27 cellular contexts compared by ENCODE assay signal in the genomic region with DNA sequence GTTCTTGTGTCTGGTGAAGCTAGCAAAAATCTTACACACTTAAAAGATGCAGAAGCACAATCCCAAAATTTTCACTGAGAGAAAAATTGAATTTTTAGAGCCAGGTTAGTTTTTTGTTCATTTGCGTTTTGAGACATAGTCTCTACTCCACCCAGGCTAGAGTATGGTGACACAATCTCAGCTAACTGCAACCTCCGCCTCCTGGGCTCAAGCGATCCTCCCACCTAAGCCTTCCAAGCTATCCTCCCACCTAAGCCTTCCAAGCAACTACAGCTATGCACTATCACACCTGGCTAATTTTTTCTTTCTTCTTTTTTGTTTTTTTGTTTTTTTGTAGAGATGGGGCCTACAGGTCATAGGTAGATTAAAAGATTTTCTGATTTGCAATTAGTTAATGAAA.
"Had no signal": no experiment of that assay in that cellular context is flagged by ENCODE, and none has a peak within 500 bp of the region (broad histone marks: within the 10 kb centered on the region; RNA-seq: fewer than 3 reads in every experiment).

No MANE protein-coding gene starts in this region.

- H3K9me3 Mint-ChIP-seq: naive thymus-derived CD8-positive, alpha-beta T cell; natural killer cell treated with Interleukin-12 subunit alpha and Interleukin-12 subunit beta and Interleukin-15 and Interleukin-18, amount 100 ng/mL, for 72 hours; nephron progenitor cell; neural crest cell; stimulated activated effector memory CD8-positive, alpha-beta T cell treated with anti-CD3 and anti-CD28 coated beads, Interleukin-12 subunit alpha, Interleukin-12 subunit beta, amount 100 ng/mL, for 72 hours; stimulated activated naive CD8-positive, alpha-beta T cell treated with anti-CD3 and anti-CD28 coated beads, Interleukin-15, amount 100 ng/mL, for 72 hours had no signal

- H3K27ac ChIP-seq: neutrophil, pancreas, prostate gland, right lobe of liver, sigmoid colon, suprapubic skin, thoracic aorta, tibial nerve, upper lobe of left lung, vagina had no signal

- H3K27me3 ChIP-seq: neutrophil, pancreas, right lobe of liver, sigmoid colon, suprapubic skin, thyroid gland, tibial nerve, upper lobe of left lung, vagina had no signal

- ATAC-seq: naive thymus-derived CD8-positive, alpha-beta T cell; natural killer cell treated with Interleukin-12 subunit alpha and Interleukin-12 subunit beta and Interleukin-15 and Interleukin-18, amount 100 ng/mL, for 72 hours; pancreas; right cardiac atrium; right lobe of liver; stimulated activated effector memory CD8-positive, alpha-beta T cell treated with anti-CD3 and anti-CD28 coated beads, Interleukin-12 subunit alpha, Interleukin-12 subunit beta, amount 100 ng/mL, for 72 hours; stimulated activated naive CD8-positive, alpha-beta T cell treated with anti-CD3 and anti-CD28 coated beads, Interleukin-15, amount 100 ng/mL, for 72 hours; stimulated activated naive CD8-positive, alpha-beta T cell treated with anti-CD3 and anti-CD28 coated beads, Interleukin-15, Interleukin-2, amounts not matched to agents 100 U/mL and 50 U/mL, for 24 hours had no signal

- H3K4me1 ChIP-seq: pancreas, prostate gland, right lobe of liver, sigmoid colon, suprapubic skin, tibial nerve, upper lobe of left lung, vagina had no signal

- H3K36me3 ChIP-seq: neutrophil, pancreas, prostate gland, right lobe of liver, sigmoid colon, suprapubic skin, thoracic aorta, thyroid gland, tibial nerve, upper lobe of left lung, vagina had no signal

- DNase-seq: naive thymus-derived CD8-positive, alpha-beta T cell; nephron progenitor cell; pancreas; right cardiac atrium; right lobe of liver; sigmoid colon; small intestine; stimulated activated CD4-positive, alpha-beta T cell treated with anti-CD3 and anti-CD28 coated beads, Interleukin-15, amount 100 ng/mL, for 24 hours; stimulated activated CD4-positive, alpha-beta T cell treated with anti-CD3 and anti-CD28 coated beads, Interleukin-2, amount 100 ng/mL, for 24 hours; stimulated activated CD4-positive, alpha-beta T cell treated with anti-CD3 and anti-CD28 coated beads, Interleukin-2, amount 100 ng/mL, for 48 hours; stimulated activated CD4-positive, alpha-beta T cell treated with anti-CD3 and anti-CD28 coated beads, Interleukin-4, amount 100 ng/mL, for 24 hours; stimulated activated naive CD4-positive, alpha-beta T cell; stimulated activated naive CD8-positive, alpha-beta T cell treated with anti-CD3 and anti-CD28 coated beads, Interleukin-15, amount 100 ng/mL, for 72 hours; stimulated activated naive CD8-positive, alpha-beta T cell treated with anti-CD3 and anti-CD28 coated beads, Interleukin-15, Interleukin-2, amounts not matched to agents 100 U/mL and 50 U/mL, for 24 hours; substantia nigra; trophoblast cell; upper lobe of left lung had no signal

- H3K9me3 ChIP-seq: neutrophil, pancreas, prostate gland, right lobe of liver, sigmoid colon, suprapubic skin, thoracic aorta, thyroid gland, tibial nerve, upper lobe of left lung, vagina had no signal

- H3K4me1 Mint-ChIP-seq: naive thymus-derived CD8-positive, alpha-beta T cell; nephron progenitor cell; stimulated activated effector memory CD8-positive, alpha-beta T cell treated with anti-CD3 and anti-CD28 coated beads, Interleukin-12 subunit alpha, Interleukin-12 subunit beta, amount 100 ng/mL, for 72 hours; stimulated activated naive CD8-positive, alpha-beta T cell treated with anti-CD3 and anti-CD28 coated beads, Interleukin-15, amount 100 ng/mL, for 72 hours had no signal

- H3K4me3 ChIP-seq: pancreas, prostate gland, right lobe of liver, sigmoid colon, suprapubic skin, thoracic aorta, thyroid gland, tibial nerve, upper lobe of left lung, vagina had no signal

- H3K27ac Mint-ChIP-seq: natural killer cell treated with Interleukin-12 subunit alpha and Interleukin-12 subunit beta and Interleukin-15 and Interleukin-18, amount 100 ng/mL, for 72 hours; nephron progenitor cell; stimulated activated effector memory CD8-positive, alpha-beta T cell treated with anti-CD3 and anti-CD28 coated beads, Interleukin-12 subunit alpha, Interleukin-12 subunit beta, amount 100 ng/mL, for 72 hours; stimulated activated naive CD8-positive, alpha-beta T cell treated with anti-CD3 and anti-CD28 coated beads, Interleukin-15, amount 100 ng/mL, for 72 hours had no signal

- H3K36me3 Mint-ChIP-seq: naive thymus-derived CD8-positive, alpha-beta T cell; natural killer cell treated with Interleukin-12 subunit alpha and Interleukin-12 subunit beta and Interleukin-15 and Interleukin-18, amount 100 ng/mL, for 72 hours; stimulated activated effector memory CD8-positive, alpha-beta T cell treated with anti-CD3 and anti-CD28 coated beads, Interleukin-12 subunit alpha, Interleukin-12 subunit beta, amount 100 ng/mL, for 72 hours had no signal

- H3K27me3 Mint-ChIP-seq: stimulated activated naive CD8-positive, alpha-beta T cell treated with anti-CD3 and anti-CD28 coated beads, Interleukin-15, amount 100 ng/mL, for 72 hours had no signal

- H3K4me3 Mint-ChIP-seq: naive thymus-derived CD8-positive, alpha-beta T cell; natural killer cell treated with Interleukin-12 subunit alpha and Interleukin-12 subunit beta and Interleukin-15 and Interleukin-18, amount 100 ng/mL, for 72 hours; nephron progenitor cell; neural crest cell; stimulated activated effector memory CD8-positive, alpha-beta T cell treated with anti-CD3 and anti-CD28 coated beads, Interleukin-12 subunit alpha, Interleukin-12 subunit beta, amount 100 ng/mL, for 72 hours; stimulated activated naive CD8-positive, alpha-beta T cell treated with anti-CD3 and anti-CD28 coated beads, Interleukin-15, amount 100 ng/mL, for 72 hours had no signal
